Comparison of ENCODE assay signal across 12 cellular contexts in the genomic region with DNA sequence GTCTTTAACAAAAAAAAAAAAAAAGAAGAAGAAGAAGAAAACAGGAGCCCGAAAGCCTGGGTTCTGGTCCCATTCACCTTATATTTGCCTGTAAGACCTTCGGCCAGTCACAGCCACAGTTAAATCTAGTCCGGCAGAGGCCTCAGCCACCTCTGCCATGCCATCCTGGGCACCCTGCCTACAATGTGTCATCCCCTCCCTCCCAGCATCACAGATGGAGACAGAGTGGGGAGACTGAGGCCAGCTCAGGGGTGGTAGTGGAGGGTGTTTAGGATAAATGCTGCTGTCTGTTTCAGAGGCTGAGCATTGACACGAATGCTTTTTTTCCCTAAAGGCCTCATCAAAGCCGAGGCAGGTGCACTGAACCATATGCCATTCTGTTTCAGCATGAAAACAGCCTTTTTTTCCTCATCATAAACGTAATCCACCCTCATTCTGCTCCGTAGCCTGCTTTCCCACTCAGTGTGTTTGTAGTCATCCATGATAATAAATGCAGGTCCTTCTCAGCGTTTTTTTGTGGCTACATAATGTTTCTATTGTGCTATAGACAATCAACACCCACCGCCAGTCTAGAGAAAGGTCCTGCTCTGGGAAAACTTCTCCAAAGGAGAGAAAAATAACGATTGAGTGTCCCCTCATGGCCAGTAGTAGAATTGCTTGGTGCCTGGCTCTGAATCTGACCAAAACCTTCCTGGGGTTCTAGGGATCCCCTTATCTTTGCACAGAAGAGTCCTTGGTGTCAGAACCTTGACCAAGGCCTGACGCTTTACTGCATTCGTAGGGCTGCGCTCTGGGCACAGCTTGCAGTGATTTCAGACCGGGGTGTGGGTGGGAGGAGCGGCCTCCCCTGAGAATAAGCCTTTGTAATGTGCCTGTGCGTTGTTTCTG. TPM values are rescaled to one million over a fixed set of nuclear protein-coding genes. Genes with fewer than 3 reads are reported as not detected.
A peak's percentile ranks its signal among the peaks of the same experiment; 100 is the strongest.
DNase-seq lines count a peak whose midpoint lies in the region; ATAC-seq and TF ChIP-seq lines count a peak whose summit lies in the region.
"Had no signal": no experiment of that assay in that cellular context is flagged by ENCODE, and none has a peak within 500 bp of the region (broad histone marks: within the 10 kb centered on the region; RNA-seq: fewer than 3 reads in every experiment).

No MANE protein-coding gene starts in this region.

- peaks cover 3% of the 10 kb centered on the region for H3K36me3 Mint-ChIP-seq in type B pancreatic cell

- ATAC-seq in Right ventricle myocardium inferior, result no peak
- ATAC-seq in left ventricle myocardium superior, result no peak
- ATAC-seq in RWPE2 (ENCODE audit: low read depth), result no peak
- ATAC-seq in upper lobe of right lung, result no peak
- no peak for ATAC-seq in GM21390 (IDR thresholded peaks at IDR 0.05; ENCODE audit: unreplicated experiment)
- ATAC-seq in HG02642 (IDR thresholded peaks at IDR 0.05; ENCODE audit: poor library complexity, unreplicated experiment), result no peak
- ATAC-seq: pancreas had no signal

- H3K4me1 ChIP-seq in RWPE2 (ENCODE audit: insufficient read depth, poor library complexity, severe bottlenecking), result no peaks in the 10 kb centered on the region
- peaks cover 4% of the 10 kb centered on the region for H3K4me1 ChIP-seq in upper lobe of right lung

- TF ChIP-seq CTCF in RWPE2 (IDR thresholded peaks at IDR 0.05; ENCODE audit: poor library complexity, severe bottlenecking) (peak; percentile 35), type B pancreatic cell (conservative IDR thresholded peaks at IDR 0.05) (peak; percentile 74), upper lobe of right lung (IDR thresholded peaks at IDR 0.05) (no peak)

- no peak overlapping the region for H3K4me3 ChIP-seq in RWPE2 (ENCODE audit: severe bottlenecking)
- no peak overlapping the region for H3K4me3 ChIP-seq in upper lobe of right lung
- H3K4me3 ChIP-seq: pancreas had no signal

- peaks cover 14% of the 10 kb centered on the region for H3K36me3 ChIP-seq in RWPE2 (ENCODE audit: low read depth)
- peaks cover 7% of the 10 kb centered on the region for H3K36me3 ChIP-seq in upper lobe of right lung

- H3K9me3 ChIP-seq in RWPE2 (ENCODE audit: severe bottlenecking), result no peaks in the 10 kb centered on the region
- no peaks in the 10 kb centered on the region for H3K9me3 ChIP-seq in upper lobe of right lung
- H3K9me3 ChIP-seq: pancreas had no signal

- intact Hi-C loops in Right ventricle myocardium inferior (cut with DNase I) (loop anchor here (2.0 to 5.0 kb wide), 2 partner anchors 145 to 184 kb away; partner anchors contain the start of gene TULP3), left ventricle myocardium superior (cut with micrococcal nuclease) (no loop called here), upper lobe of right lung (cut with DNase I) (no loop called here)

- no peak overlapping the region for H3K27ac Mint-ChIP-seq in type B pancreatic cell

- DNase-seq in Right ventricle myocardium inferior (ENCODE audit: missing footprints) (peak; percentile 45), left ventricle myocardium superior (no peak), RWPE2 (ENCODE audit: low spot score) (no peak), foreskin melanocyte (peak; percentile 27), type B pancreatic cell (ENCODE audit: extremely low spot score, unreplicated experiment) (no peak), upper lobe of right lung (no peak)
- DNase-seq: DMS153, GOT3, NCI-H146, pancreas had no signal

- H3K27ac ChIP-seq in RWPE2 (ENCODE audit: poor library complexity, severe bottlenecking) (no peak overlapping the region), upper lobe of right lung (no peak overlapping the region)
- H3K27ac ChIP-seq: pancreas had no signal

- peaks cover 3% of the 10 kb centered on the region for H3K27me3 Mint-ChIP-seq in type B pancreatic cell

- no peaks in the 10 kb centered on the region for H3K9me3 Mint-ChIP-seq in type B pancreatic cell

- H3K4me3 Mint-ChIP-seq in type B pancreatic cell, result no peak overlapping the region

- H3K27me3 ChIP-seq in RWPE2 (ENCODE audit: insufficient read depth, poor library complexity, severe bottlenecking) (no peaks in the 10 kb centered on the region), upper lobe of right lung (no peaks in the 10 kb centered on the region)
- H3K27me3 ChIP-seq: pancreas had no signal

- peaks cover 9% of the 10 kb centered on the region for H3K4me1 Mint-ChIP-seq in type B pancreatic cell (ENCODE audit: unreplicated experiment)

RNA-seq across cellular contexts. Expression of gene TSPAN9, which starts 41.1 kb away (rescaled TPM):
- total RNA-seq in Right ventricle myocardium inferior (193 TPM), left ventricle myocardium superior (159 TPM), type B pancreatic cell (ENCODE audit: low replicate concordance) (30.7 and 31.7 TPM in 2 replicates), upper lobe of right lung (81.2 TPM)

Comparison
In these comparisons a context has a peak if more than half of its experiments do, and no peak if none do; other contexts are left out.
1. DNase-seq: peak in Right ventricle myocardium inferior (single experiment) and foreskin melanocyte (single experiment); none in left ventricle myocardium superior (single experiment), RWPE2 (single experiment), type B pancreatic cell (single experiment) and upper lobe of right lung (single experiment).